Comparison of ENCODE assay signal across 23 cellular contexts in genomic region chr6:151002562-151002961, GRCh38.
DNase-seq lines count a peak whose midpoint lies in the region; ATAC-seq, FAIRE-seq and TF ChIP-seq lines count a peak whose summit lies in the region.
"Had no signal": no experiment of that assay in that cellular context is flagged by ENCODE, and none has a peak within 500 bp of the region (broad histone marks: within the 10 kb centered on the region; RNA-seq: fewer than 3 reads in every experiment).

No MANE protein-coding gene starts in this region.

- CTCF ChIA-PET in K562 (lab: Yijun Ruan, JAX; ENCODE audit: low intra/inter-chr PET ratio): no interaction called here
- CTCF ChIA-PET in activated CD8-positive, alpha-beta T cell treated with anti-CD3 and anti-CD28 coated beads, Interleukin-2, amount 10 ng/mL, durations not matched to agents 7 days and 5 days (lab: Charles Lee): interaction anchor here (1.0 kb wide), 1 partner anchor 11 kb away, joined by 8 read pairs; no protein-coding TSS in a partner anchor

- H3K9ac ChIP-seq in K562 (ENCODE audit: insufficient read depth in 1 of 2, low read depth in 2 of 2, low read length in 2 of 2): no peak overlapping the region
- H3K9ac ChIP-seq in mesenchymal stem cell (ENCODE audit: low read length): peak overlapping the region; percentile 17
- H3K9ac ChIP-seq: BLaER1 had no signal

- H3K27ac ChIP-seq in K562 (ENCODE audit: extremely low read depth, low read depth, low read length) (no peak overlapping the region), mesenchymal stem cell (ENCODE audit: low read length, poor library complexity, severe bottlenecking) (no peak overlapping the region), psoas muscle (no peak overlapping the region)
- H3K27ac ChIP-seq: BLaER1, PC-9, SJCRH30 had no signal

- H2AFZ ChIP-seq in K562 (ENCODE audit: low read depth, low read length) (no peak overlapping the region), mesenchymal stem cell (ENCODE audit: low read depth, low read length) (no peak overlapping the region)
- H2AFZ ChIP-seq: PC-9 had no signal

- H3K27ac Mint-ChIP-seq in activated CD8-positive, alpha-beta T cell treated with anti-CD3 and anti-CD28 coated beads, Interleukin-2, amount 10 ng/mL, durations not matched to agents 7 days and 5 days: no peak overlapping the region
- H3K27ac Mint-ChIP-seq: CD8-positive, alpha-beta memory T cell had no signal

- peak; percentile 39 for DNase-seq in NCI-H82 (lab: John Stamatoyannopoulos, UW)
- no peak for DNase-seq in NCI-H82 treated with DMSO at 0.1 percent for 48 hours (lab: John Stamatoyannopoulos, UW; ENCODE audit: unreplicated experiment)
- DNase-seq in K562 (ENCODE audit: extremely low read depth in 1 of 4, low spot score in 3 of 4): no peak
- DNase-seq in mesenchymal stem cell: no peak
- no peak for DNase-seq in psoas muscle
- no peak for DNase-seq in activated CD8-positive, alpha-beta T cell treated with anti-CD3 and anti-CD28 coated beads, Interleukin-2, amount 10 ng/mL, durations not matched to agents 7 days and 5 days
- DNase-seq in stimulated activated CD4-positive, alpha-beta T cell treated with anti-CD3 and anti-CD28 coated beads, Interleukin-12 subunit alpha, Interleukin-12 subunit beta, amount 100 ng/mL, for 4 hours: no peak
- DNase-seq: 8988T; CD8-positive, alpha-beta memory T cell; GF-D8; GOT3; Karpas-422; MG63; NCI-H1417 treated with DMSO at 0.1 percent for 48 hours; NCI-H2029; NCI-H2171; NCI-H446; NCI-H69; PC-9; SJCRH30 had no signal

- no peaks in the 10 kb centered on the region for H3K27me3 Mint-ChIP-seq in activated CD8-positive, alpha-beta T cell treated with anti-CD3 and anti-CD28 coated beads, Interleukin-2, amount 10 ng/mL, durations not matched to agents 7 days and 5 days (ENCODE audit: low read depth)
- H3K27me3 Mint-ChIP-seq: CD8-positive, alpha-beta memory T cell had no signal

- H3K4ac ChIP-seq in mesenchymal stem cell (ENCODE audit: low read depth in 1 of 2, low read length in 2 of 2): no peak overlapping the region

- no peak overlapping the region for H3K4me2 ChIP-seq in K562 (ENCODE audit: insufficient read depth, low read length)
- H3K4me2 ChIP-seq in mesenchymal stem cell (ENCODE audit: low read length, poor library complexity, severe bottlenecking): no peak overlapping the region
- H3K4me2 ChIP-seq: BLaER1, PC-9 had no signal

- no peak overlapping the region for H2AK5ac ChIP-seq in mesenchymal stem cell (ENCODE audit: low read length, severe bottlenecking)

- no peak for ATAC-seq in K562
- no peak for ATAC-seq in psoas muscle
- no peak for ATAC-seq in GM19023 (IDR thresholded peaks at IDR 0.05; ENCODE audit: unreplicated experiment)
- ATAC-seq in activated CD8-positive, alpha-beta T cell treated with anti-CD3 and anti-CD28 coated beads, Interleukin-2, amount 10 ng/mL, durations not matched to agents 7 days and 5 days: no peak

- H3K4me1 ChIP-seq in K562 (replicated peaks in 1 of 2; ENCODE audit: control insufficient read depth in 2 of 2, insufficient read depth in 2 of 2, low read length in 2 of 2) (no peaks in the 10 kb centered on the region; a peak in 1 of 5 replicates), mesenchymal stem cell (ENCODE audit: control insufficient read depth, insufficient read depth, low read depth, low read length) (peaks cover 10% of the 10 kb centered on the region), psoas muscle (no peaks in the 10 kb centered on the region)

- no peak overlapping the region for H3K23ac ChIP-seq in mesenchymal stem cell (ENCODE audit: low read length in 2 of 2)

- TF ChIP-seq EP300 in K562 (IDR thresholded peaks at IDR 0.05; ENCODE audit: low read length): no peak

- no peak overlapping the region for H2BK5ac ChIP-seq in mesenchymal stem cell (ENCODE audit: low read depth, low read length, poor library complexity, severe bottlenecking)

- WGBS in K562 (ENCODE audit: insufficient coverage, low coverage, missing lambda C conversion rate): 95% methylated on average over 12 of the region's 13 CpGs
- 98% methylated on average over 12 of the region's 13 CpGs for WGBS in mesenchymal stem cell
- WGBS in psoas muscle, 3 donors: 86 to 91% (median 91%) methylated on average over 13 of the region's 13 CpGs

- no peak overlapping the region for H4K8ac ChIP-seq in mesenchymal stem cell (ENCODE audit: low read length)

- TF ChIP-seq POLR2A in K562 (conservative IDR thresholded peaks at IDR 0.05): no peak

- in situ Hi-C loops in K562 (cut with MboI): no loop called here

- no peak for FAIRE-seq in K562 (lab: Jason Lieb, UNC)
- FAIRE-seq: GM12892 had no signal

- H3K79me1 ChIP-seq in mesenchymal stem cell (replicated peaks; ENCODE audit: low read length, poor library complexity, severe bottlenecking): peaks cover 12% of the 10 kb centered on the region

- no peak for TF ChIP-seq CTCF in K562 (IDR thresholded peaks at IDR 0.05 in 2 of 3, conservative IDR thresholded peaks at IDR 0.05 in 1 of 3; ENCODE audit: insufficient read depth in 2 of 3, low read depth in 1 of 3, low read length in 3 of 3)
- no peak for TF ChIP-seq CTCF in psoas muscle (IDR thresholded peaks at IDR 0.05)

- intact Hi-C loops in K562 (cut with micrococcal nuclease) (loop anchor here (10.0 kb wide), 1 partner anchor 178 kb away; no protein-coding TSS in a partner anchor), psoas muscle (cut with DNase I) (no loop called here)

- H4K91ac ChIP-seq in mesenchymal stem cell (ENCODE audit: low read length): no peak overlapping the region

- no peak overlapping the region for H3K4me3 Mint-ChIP-seq in activated CD8-positive, alpha-beta T cell treated with anti-CD3 and anti-CD28 coated beads, Interleukin-2, amount 10 ng/mL, durations not matched to agents 7 days and 5 days
- H3K4me3 Mint-ChIP-seq: CD8-positive, alpha-beta memory T cell had no signal

- H3K9me3 ChIP-seq in K562 (replicated peaks; ENCODE audit: control insufficient read depth, insufficient read depth, low read depth, low read length): no peaks in the 10 kb centered on the region
- no peaks in the 10 kb centered on the region for H3K9me3 ChIP-seq in mesenchymal stem cell (ENCODE audit: control insufficient read depth, low read length)
- H3K9me3 ChIP-seq in psoas muscle: no peaks in the 10 kb centered on the region
- H3K9me3 ChIP-seq: BLaER1, MG63, SJCRH30 had no signal

- no peaks in the 10 kb centered on the region for H3K27me3 ChIP-seq in K562 (ENCODE audit: control insufficient read depth in 2 of 2, insufficient read depth in 2 of 2, low read length in 2 of 2)
- no peaks in the 10 kb centered on the region for H3K27me3 ChIP-seq in mesenchymal stem cell (ENCODE audit: control insufficient read depth in 1 of 2, insufficient read depth in 1 of 2, low read length in 2 of 2)
- no peaks in the 10 kb centered on the region for H3K27me3 ChIP-seq in psoas muscle (ENCODE audit: insufficient read depth in 3 of 3, low read length in 2 of 3)
- H3K27me3 ChIP-seq: BLaER1, MG63, SJCRH30 had no signal

- H3K4me3 ChIP-seq in K562: no peak overlapping the region
- H3K4me3 ChIP-seq in mesenchymal stem cell (ENCODE audit: insufficient read depth in 1 of 2, low read depth in 1 of 2, low read length in 2 of 2): no peak overlapping the region
- no peak overlapping the region for H3K4me3 ChIP-seq in psoas muscle
- H3K4me3 ChIP-seq: BLaER1, MG63, PC-9, SJCRH30 had no signal

- H3K36me3 ChIP-seq in K562 (ENCODE audit: control insufficient read depth, insufficient read depth, low read length): peaks cover 11% of the 10 kb centered on the region; the same call in 2 of the 3 replicates
- H3K36me3 ChIP-seq in mesenchymal stem cell (ENCODE audit: control insufficient read depth in 1 of 2, insufficient read depth in 2 of 2, low read depth in 1 of 2, low read length in 2 of 2): peaks cover 0 to 11% of the 10 kb centered on the region in 2 experiments
- no peaks in the 10 kb centered on the region for H3K36me3 ChIP-seq in psoas muscle (ENCODE audit: insufficient read depth in 1 of 2, low read depth in 1 of 2)

- peaks cover 3% of the 10 kb centered on the region for H3K36me3 Mint-ChIP-seq in activated CD8-positive, alpha-beta T cell treated with anti-CD3 and anti-CD28 coated beads, Interleukin-2, amount 10 ng/mL, durations not matched to agents 7 days and 5 days (ENCODE audit: low read depth)
- H3K36me3 Mint-ChIP-seq: CD8-positive, alpha-beta memory T cell had no signal

- no peak for TF ChIP-seq RAD21 in K562 (CRISPR knock-in tag; conservative IDR thresholded peaks at IDR 0.05 in 1 of 2, IDR thresholded peaks at IDR 0.05 in 1 of 2)

- H3K9me1 ChIP-seq in K562 (ENCODE audit: control insufficient read depth, insufficient read depth, low read length): no peaks in the 10 kb centered on the region

- peaks cover 26% of the 10 kb centered on the region for H3K4me1 Mint-ChIP-seq in activated CD8-positive, alpha-beta T cell treated with anti-CD3 and anti-CD28 coated beads, Interleukin-2, amount 10 ng/mL, durations not matched to agents 7 days and 5 days (ENCODE audit: low read depth)

- H3K14ac ChIP-seq in mesenchymal stem cell (ENCODE audit: low read length in 2 of 2): no peak overlapping the region

- no peak overlapping the region for H3K18ac ChIP-seq in mesenchymal stem cell (ENCODE audit: low read depth in 1 of 2, low read length in 2 of 2)

- H2BK15ac ChIP-seq in mesenchymal stem cell (ENCODE audit: low read depth, poor library complexity, severe bottlenecking): no peak overlapping the region

- POLR2A ChIA-PET in K562 (lab: Yijun Ruan, JAX): no interaction called here
- POLR2A ChIA-PET in activated CD8-positive, alpha-beta T cell treated with anti-CD3 and anti-CD28 coated beads, Interleukin-2, amount 10 ng/mL, durations not matched to agents 7 days and 5 days (lab: Charles Lee): no interaction called here

- H4K20me1 ChIP-seq in K562 (replicated peaks; ENCODE audit: control insufficient read depth, insufficient read depth, low read length): no peaks in the 10 kb centered on the region; the same call in 1 of the 2 replicates
- H4K20me1 ChIP-seq: BLaER1 had no signal

- H2BK12ac ChIP-seq in mesenchymal stem cell (ENCODE audit: low read length in 2 of 2): no peak overlapping the region

- no TSS peak for BruUV-seq in K562 (replicated peaks; lab: Mats Ljungman, UMichigan)

- no peaks in the 10 kb centered on the region for H3K9me3 Mint-ChIP-seq in activated CD8-positive, alpha-beta T cell treated with anti-CD3 and anti-CD28 coated beads, Interleukin-2, amount 10 ng/mL, durations not matched to agents 7 days and 5 days (ENCODE audit: insufficient read depth)
- H3K9me3 Mint-ChIP-seq: CD8-positive, alpha-beta memory T cell had no signal

- H3K79me2 ChIP-seq in K562 (ENCODE audit: control insufficient read depth, insufficient read depth, low read length): no peaks in the 10 kb centered on the region

- H2BK120ac ChIP-seq in mesenchymal stem cell (ENCODE audit: low read depth, low read length): no peak overlapping the region

TF ChIP-seq in K562, 482 proteins besides CTCF, POLR2A, EP300 and RAD21:
- TF ChIP-seq CEBPB (tag; IDR thresholded peaks at IDR 0.05): peak; percentile 46; the same call in 1 of the 2 replicates
- no peak for TF ChIP-seq SETDB1 (IDR thresholded peaks at IDR 0.05; ENCODE audit: low read length)
- no peak for TF ChIP-seq YBX1 (IDR thresholded peaks at IDR 0.05)
- TF ChIP-seq HDAC6 (IDR thresholded peaks at IDR 0.05; ENCODE audit: low read depth, low read length): no peak
